In genomic region chr19:10404888-10405808, GRCh38 we compare ENCODE assay signal across 8 cellular contexts. TPM values are rescaled to one million over a fixed set of nuclear protein-coding genes. Genes with fewer than 3 reads are reported as not detected.
DNase-seq lines count a peak whose midpoint lies in the region; ATAC-seq and TF ChIP-seq lines count a peak whose summit lies in the region.

No MANE protein-coding gene starts in this region.

- peaks cover 70% of the 10 kb centered on the region for H3K4me1 Mint-ChIP-seq in activated CD8-positive, alpha-beta memory T cell treated with anti-CD3 and anti-CD28 coated beads, Interleukin-2, amount 10 ng/mL, durations not matched to agents 7 days and 5 days
- peaks cover 27% of the 10 kb centered on the region for H3K4me1 Mint-ChIP-seq in activated T-helper 17 cell treated with anti-CD3 and anti-CD28 coated beads, Interleukin-2, amount 50 U/mL, for 72 hours

- H3K4me3 Mint-ChIP-seq in activated CD8-positive, alpha-beta memory T cell treated with anti-CD3 and anti-CD28 coated beads, Interleukin-2, amount 10 ng/mL, durations not matched to agents 7 days and 5 days, result peak overlapping the region; percentile 97
- H3K4me3 Mint-ChIP-seq in activated T-helper 17 cell treated with anti-CD3 and anti-CD28 coated beads, Interleukin-2, amount 50 U/mL, for 72 hours, result peak overlapping the region; percentile 96

- H3K27ac ChIP-seq in tibial artery, result no peak overlapping the region

- no peaks in the 10 kb centered on the region for H3K36me3 ChIP-seq in tibial artery

- no peaks in the 10 kb centered on the region for H3K9me3 Mint-ChIP-seq in activated CD8-positive, alpha-beta memory T cell treated with anti-CD3 and anti-CD28 coated beads, Interleukin-2, amount 10 ng/mL, durations not matched to agents 7 days and 5 days (ENCODE audit: low read depth)
- no peaks in the 10 kb centered on the region for H3K9me3 Mint-ChIP-seq in activated T-helper 17 cell treated with anti-CD3 and anti-CD28 coated beads, Interleukin-2, amount 50 U/mL, for 72 hours

- H3K9me3 ChIP-seq in tibial artery, result no peaks in the 10 kb centered on the region

- ATAC-seq in activated CD8-positive, alpha-beta memory T cell treated with anti-CD3 and anti-CD28 coated beads, Interleukin-2, amount 10 ng/mL, durations not matched to agents 7 days and 5 days, result no peak
- peak; percentile 8 for ATAC-seq in activated T-helper 17 cell treated with anti-CD3 and anti-CD28 coated beads, Interleukin-2, amount 50 U/mL, for 72 hours (replicated peaks)
- ATAC-seq in HG02870 (IDR thresholded peaks at IDR 0.05; ENCODE audit: unreplicated experiment) (no peak), GM21825 (IDR thresholded peaks at IDR 0.05; ENCODE audit: unreplicated experiment) (no peak), GM19452 (IDR thresholded peaks at IDR 0.05; ENCODE audit: unreplicated experiment) (no peak)

- CTCF ChIA-PET in activated CD8-positive, alpha-beta memory T cell treated with anti-CD3 and anti-CD28 coated beads, Interleukin-2, amount 10 ng/mL, durations not matched to agents 7 days and 5 days (lab: Charles Lee), result interaction anchor here (0.6 to 23.2 kb wide), 27 partner anchors 12 to 297 kb away, joined by 3 to 1020 read pairs (median 5); partner anchors contain the start of genes CDKN2D, ICAM1, PDE4A and RAVER1

- H3K27me3 Mint-ChIP-seq in activated CD8-positive, alpha-beta memory T cell treated with anti-CD3 and anti-CD28 coated beads, Interleukin-2, amount 10 ng/mL, durations not matched to agents 7 days and 5 days, result no peaks in the 10 kb centered on the region
- no peaks in the 10 kb centered on the region for H3K27me3 Mint-ChIP-seq in activated T-helper 17 cell treated with anti-CD3 and anti-CD28 coated beads, Interleukin-2, amount 50 U/mL, for 72 hours

- H3K27ac Mint-ChIP-seq in activated CD8-positive, alpha-beta memory T cell treated with anti-CD3 and anti-CD28 coated beads, Interleukin-2, amount 10 ng/mL, durations not matched to agents 7 days and 5 days, result peak overlapping the region; percentile 93
- peak overlapping the region; percentile 94 for H3K27ac Mint-ChIP-seq in activated T-helper 17 cell treated with anti-CD3 and anti-CD28 coated beads, Interleukin-2, amount 50 U/mL, for 72 hours

- intact Hi-C loops in tibial artery (cut with DNase I; ENCODE audit: low total_unique reads), result loop anchor here (2.0 to 10.0 kb wide), 2 partner anchors 20 to 160 kb away; partner anchors contain the start of genes CDKN2D and KRI1

- peaks cover 0 to 42% (median 39%) of the 10 kb centered on the region in 4 donors for H3K4me1 ChIP-seq in tibial artery

- H3K4me3 ChIP-seq in iPS-11a (ENCODE audit: low read depth, low read length) (peak overlapping the region; percentile 98), tibial artery (peak overlapping the region; percentile 92 to 96)

- peaks cover 20% of the 10 kb centered on the region for H3K36me3 Mint-ChIP-seq in activated CD8-positive, alpha-beta memory T cell treated with anti-CD3 and anti-CD28 coated beads, Interleukin-2, amount 10 ng/mL, durations not matched to agents 7 days and 5 days
- peaks cover 34% of the 10 kb centered on the region for H3K36me3 Mint-ChIP-seq in activated T-helper 17 cell treated with anti-CD3 and anti-CD28 coated beads, Interleukin-2, amount 50 U/mL, for 72 hours (ENCODE audit: low read depth)

- peaks cover 0 to 48% of the 10 kb centered on the region in 2 donors for H3K27me3 ChIP-seq in tibial artery

- TF ChIP-seq CTCF in tibial artery (IDR thresholded peaks at IDR 0.05), result no peak

- peak; percentile 89 for DNase-seq in activated CD8-positive, alpha-beta memory T cell treated with anti-CD3 and anti-CD28 coated beads, Interleukin-2, amount 10 ng/mL, durations not matched to agents 7 days and 5 days
- DNase-seq in activated CD8-positive, alpha-beta memory T cell treated with anti-CD3 and anti-CD28 coated beads for 24 hours, result no peak
- DNase-seq in tibial artery, result no peak

RNA-seq across cellular contexts. Expression of gene CDC37, which starts 1.8 kb away (rescaled TPM):
- total RNA-seq in activated CD8-positive, alpha-beta memory T cell treated with anti-CD3 and anti-CD28 coated beads, Interleukin-2, amount 10 ng/mL, durations not matched to agents 7 days and 5 days, result 100 to 1,000 TPM; 283 to 309 TPM
- 100 to 1,000 TPM; 140 to 226 TPM for total RNA-seq in activated T-helper 17 cell treated with anti-CD3 and anti-CD28 coated beads, Interleukin-2, amount 50 U/mL, for 72 hours

RNA-seq across cellular contexts. Expression of gene PDE4A, which starts 15.2 kb away (rescaled TPM):
- 100 to 1,000 TPM in 1 of 2 experiments, 10 to 100 TPM in 1; 74.9 to 103 TPM for total RNA-seq in activated CD8-positive, alpha-beta memory T cell treated with anti-CD3 and anti-CD28 coated beads, Interleukin-2, amount 10 ng/mL, durations not matched to agents 7 days and 5 days
- 1 to 10 TPM; 9.0 to 9.1 TPM for total RNA-seq in activated T-helper 17 cell treated with anti-CD3 and anti-CD28 coated beads, Interleukin-2, amount 50 U/mL, for 72 hours

RNA-seq across cellular contexts. Expression of gene TYK2, which starts 24.8 kb away (rescaled TPM):
- 100 to 1,000 TPM; 277 to 296 TPM for total RNA-seq in activated CD8-positive, alpha-beta memory T cell treated with anti-CD3 and anti-CD28 coated beads, Interleukin-2, amount 10 ng/mL, durations not matched to agents 7 days and 5 days
- total RNA-seq in activated T-helper 17 cell treated with anti-CD3 and anti-CD28 coated beads, Interleukin-2, amount 50 U/mL, for 72 hours, result 100 to 1,000 TPM; 221 to 245 TPM

Comparison
In these comparisons a context has a peak if more than half of its experiments do, and no peak if none do; other contexts are left out.
1. RNA of gene PDE4A, which starts 15.2 kb away (total RNA-seq): 74.9 to 103 TPM in activated CD8-positive, alpha-beta memory T cell treated with anti-CD3 and anti-CD28 coated beads, Interleukin-2, amount 10 ng/mL, durations not matched to agents 7 days and 5 days; 9.0 to 9.1 TPM in activated T-helper 17 cell treated with anti-CD3 and anti-CD28 coated beads, Interleukin-2, amount 50 U/mL, for 72 hours; every median in the first group is over 4 times any median in the second.